1 cellular context compared by ENCODE assay signal in the genomic region with DNA sequence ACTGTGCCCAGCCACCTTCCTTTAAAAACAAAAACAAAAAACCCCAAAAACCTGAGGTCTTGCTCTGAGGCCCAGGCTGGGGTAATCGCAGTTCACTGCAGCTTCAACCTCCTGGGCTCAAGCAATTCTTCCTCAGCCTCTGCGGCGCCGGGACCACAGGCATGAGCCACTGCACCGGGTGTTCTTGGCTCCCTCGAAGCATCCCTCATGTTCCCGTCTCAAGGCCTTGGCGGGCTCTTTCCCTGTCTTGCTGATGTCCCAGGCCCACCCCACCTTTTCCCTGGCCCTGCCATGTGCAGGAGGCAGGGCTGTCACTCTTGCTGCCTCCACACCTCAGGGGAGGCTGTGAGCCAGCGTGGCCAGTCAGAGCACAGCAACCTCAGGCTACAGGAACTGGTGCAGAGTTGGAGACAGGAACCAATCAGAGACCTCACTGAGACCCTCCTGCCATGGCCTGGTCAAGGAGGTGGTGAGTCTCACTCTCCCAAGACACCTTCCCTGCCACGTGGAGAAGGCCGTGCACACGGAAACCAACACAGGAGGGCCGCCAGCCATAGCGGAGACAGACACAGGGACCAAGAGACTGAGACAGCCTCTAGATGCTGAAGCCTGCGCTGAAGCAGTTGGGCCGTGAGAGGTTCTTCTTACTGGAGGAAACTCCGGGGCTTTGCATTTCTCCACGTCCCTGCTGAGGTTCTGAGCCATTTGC.
A peak's percentile ranks its signal among the peaks of the same experiment; 100 is the strongest.
TF ChIP-seq lines count a peak whose summit lies in the region.

No MANE protein-coding gene starts in this region.

TF ChIP-seq in H1, 55 proteins besides CTCF, POLR2A, EP300 and RAD21:
- TF ChIP-seq MAX (IDR thresholded peaks at IDR 0.05) (peak; percentile 26; the same call in 1 of the 2 replicates), CTBP2 (IDR thresholded peaks at IDR 0.05; ENCODE audit: borderline replicate concordance, insufficient read depth, insufficient read length, low read length) (no peak)
